Comparison of ENCODE assay signal across 8 cellular contexts in the genomic region with DNA sequence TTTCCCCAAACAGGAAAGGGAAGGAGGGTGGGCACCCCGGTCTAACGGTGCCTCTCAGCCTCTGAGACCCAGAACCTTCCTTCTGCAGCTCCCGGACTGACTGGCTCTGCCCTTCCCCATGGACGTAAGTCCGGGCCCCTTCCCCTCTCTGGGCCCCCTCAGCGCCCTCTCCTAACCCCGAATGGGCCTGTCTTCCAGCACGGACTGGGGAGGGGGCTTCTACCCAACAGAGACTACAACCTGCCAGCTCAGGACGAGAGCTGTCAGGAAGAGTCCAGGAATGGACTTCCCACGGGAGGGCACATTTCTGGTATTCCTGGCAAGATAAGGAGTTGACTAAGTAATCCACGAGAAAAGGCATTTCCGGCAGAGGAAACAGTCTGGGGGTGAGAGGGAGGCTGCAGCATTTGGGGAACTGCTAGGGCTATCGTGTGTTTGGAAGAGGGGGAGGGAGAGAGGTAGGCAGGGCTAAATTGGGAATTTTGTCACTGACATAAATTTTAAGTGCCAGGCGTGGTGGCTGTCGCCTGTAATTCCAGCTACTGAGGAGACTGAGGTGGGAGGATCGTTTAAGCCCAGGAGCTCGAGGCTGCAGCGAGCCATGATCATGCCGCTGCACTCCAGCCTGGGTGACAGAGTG. TPM values are rescaled to one million over a fixed set of nuclear protein-coding genes. Genes with fewer than 3 reads are reported as not detected.
DNase-seq lines count a peak whose midpoint lies in the region; ATAC-seq and TF ChIP-seq lines count a peak whose summit lies in the region.

No MANE protein-coding gene starts in this region.

- TF ChIP-seq EP300 in suprapubic skin (IDR thresholded peaks at IDR 0.05): no peak

- in situ Hi-C loops in astrocyte of the cerebellum (cut with HindIII; ENCODE audit: low sequenced_read_pairs): loop anchor here (5.0 kb wide), 1 partner anchor 64 kb away; no protein-coding TSS in a partner anchor

- no peak for TF ChIP-seq POLR2A in suprapubic skin (IDR thresholded peaks at IDR 0.05)

- H3K4me3 Mint-ChIP-seq in IgD-negative memory B cell: peak overlapping the region; percentile 61 to 91 (median 87)

- peak overlapping the region; percentile 55 to 98 (median 96) for H3K27ac Mint-ChIP-seq in IgD-negative memory B cell

- no peak for DNase-seq in astrocyte of the cerebellum (ENCODE audit: low read depth)
- DNase-seq in kidney epithelial cell (ENCODE audit: low read depth): no peak
- DNase-seq in suprapubic skin (ENCODE audit: low spot score in 2 of 2): no peak
- DNase-seq in NCI-H446 (lab: John Stamatoyannopoulos, UW): no peak
- no peak for DNase-seq in SIG-M5 (lab: John Stamatoyannopoulos, UW)

- no peak for ATAC-seq in GM19463 (IDR thresholded peaks at IDR 0.05; ENCODE audit: unreplicated experiment)

- H3K9ac ChIP-seq in ES-I3 (ENCODE audit: low read depth, low read length): peak overlapping the region; percentile 56; the same call in 1 of the 2 replicates

- no peaks in the 10 kb centered on the region for H3K4me1 ChIP-seq in ES-I3 (ENCODE audit: insufficient read depth, low read length)
- peaks cover 36% of the 10 kb centered on the region for H3K4me1 ChIP-seq in suprapubic skin

- WGBS in suprapubic skin: 7% methylated on average over 15 of the region's 19 CpGs

- H3K36me3 ChIP-seq in ES-I3 (ENCODE audit: insufficient read depth, low read length) (no peaks in the 10 kb centered on the region), kidney epithelial cell (ENCODE audit: control insufficient read depth, insufficient read depth, low read length) (no peaks in the 10 kb centered on the region), suprapubic skin (no peaks in the 10 kb centered on the region)

- H3K9me3 ChIP-seq in ES-I3 (ENCODE audit: control insufficient read depth, insufficient read depth, low read length): no peaks in the 10 kb centered on the region
- H3K9me3 ChIP-seq in suprapubic skin: no peaks in the 10 kb centered on the region

- TF ChIP-seq CTCF in astrocyte of the cerebellum (IDR thresholded peaks at IDR 0.05; ENCODE audit: low read depth, low read length, missing control alignments) (no peak), kidney epithelial cell (IDR thresholded peaks at IDR 0.05; ENCODE audit: insufficient read depth, low read length, poor library complexity, severe bottlenecking) (no peak), suprapubic skin (IDR thresholded peaks at IDR 0.05) (no peak)

- H3K27me3 ChIP-seq in kidney epithelial cell (ENCODE audit: control insufficient read depth, insufficient read depth, low read length): no peaks in the 10 kb centered on the region
- no peaks in the 10 kb centered on the region for H3K27me3 ChIP-seq in suprapubic skin

- H3K27ac ChIP-seq in suprapubic skin: no peak overlapping the region

- H3K36me3 Mint-ChIP-seq in IgD-negative memory B cell: peaks cover 3% of the 10 kb centered on the region

- H3K27me3 Mint-ChIP-seq in IgD-negative memory B cell: peaks cover 3% of the 10 kb centered on the region

- H3K4me3 ChIP-seq in astrocyte of the cerebellum (ENCODE audit: low read depth, low read length): peak overlapping the region; percentile 87
- peak overlapping the region; percentile 94 for H3K4me3 ChIP-seq in kidney epithelial cell (ENCODE audit: low read depth, low read length)
- H3K4me3 ChIP-seq in suprapubic skin: peak overlapping the region; percentile 63

- H3K9me3 Mint-ChIP-seq in IgD-negative memory B cell: no peaks in the 10 kb centered on the region

- H3K4me1 Mint-ChIP-seq in IgD-negative memory B cell: peaks cover 7 to 9% (median 7%) of the 10 kb centered on the region in 3 donors

RNA-seq across cellular contexts. Expression of a gene that starts 12.1 kb away (rescaled TPM):
- 884 TPM for polyA plus RNA-seq in IgD-negative memory B cell
- 826 and 1,130 TPM in 2 replicates for total RNA-seq in kidney epithelial cell
- total RNA-seq in suprapubic skin: 100 to 1,000 TPM; 794 to 967 (median 870) TPM

RNA-seq across cellular contexts. Expression of a gene that starts 22.3 kb away (rescaled TPM):
- 187 TPM for polyA plus RNA-seq in IgD-negative memory B cell
- total RNA-seq in kidney epithelial cell (126 and 139 TPM in 2 replicates), suprapubic skin (10 to 100 TPM; 52.0 to 66.0 (median 61.2) TPM)

RNA-seq across cellular contexts. Expression of a gene that starts 22.4 kb away (rescaled TPM):
- not detected for polyA plus RNA-seq in IgD-negative memory B cell
- total RNA-seq in kidney epithelial cell (not detected in 2 replicates), suprapubic skin (1 to 10 TPM in 1 of 4 donors, under 1 TPM in 1, not detected in 2; 0.81 to 1.4 TPM)

RNA-seq across cellular contexts. Expression of a gene that starts 30.5 kb away (rescaled TPM):
- not detected for polyA plus RNA-seq in IgD-negative memory B cell
- total RNA-seq in kidney epithelial cell (not detected in 2 replicates), suprapubic skin (not detected)

RNA-seq across cellular contexts. Expression of a gene that starts 38.2 kb away (rescaled TPM):
- not detected for polyA plus RNA-seq in IgD-negative memory B cell
- 0.55 and 0.58 TPM in 2 replicates for total RNA-seq in kidney epithelial cell
- total RNA-seq in suprapubic skin: 1 to 10 TPM; 2.7 to 7.6 (median 4.7) TPM
